9 cellular contexts compared by ENCODE assay signal in the genomic region with DNA sequence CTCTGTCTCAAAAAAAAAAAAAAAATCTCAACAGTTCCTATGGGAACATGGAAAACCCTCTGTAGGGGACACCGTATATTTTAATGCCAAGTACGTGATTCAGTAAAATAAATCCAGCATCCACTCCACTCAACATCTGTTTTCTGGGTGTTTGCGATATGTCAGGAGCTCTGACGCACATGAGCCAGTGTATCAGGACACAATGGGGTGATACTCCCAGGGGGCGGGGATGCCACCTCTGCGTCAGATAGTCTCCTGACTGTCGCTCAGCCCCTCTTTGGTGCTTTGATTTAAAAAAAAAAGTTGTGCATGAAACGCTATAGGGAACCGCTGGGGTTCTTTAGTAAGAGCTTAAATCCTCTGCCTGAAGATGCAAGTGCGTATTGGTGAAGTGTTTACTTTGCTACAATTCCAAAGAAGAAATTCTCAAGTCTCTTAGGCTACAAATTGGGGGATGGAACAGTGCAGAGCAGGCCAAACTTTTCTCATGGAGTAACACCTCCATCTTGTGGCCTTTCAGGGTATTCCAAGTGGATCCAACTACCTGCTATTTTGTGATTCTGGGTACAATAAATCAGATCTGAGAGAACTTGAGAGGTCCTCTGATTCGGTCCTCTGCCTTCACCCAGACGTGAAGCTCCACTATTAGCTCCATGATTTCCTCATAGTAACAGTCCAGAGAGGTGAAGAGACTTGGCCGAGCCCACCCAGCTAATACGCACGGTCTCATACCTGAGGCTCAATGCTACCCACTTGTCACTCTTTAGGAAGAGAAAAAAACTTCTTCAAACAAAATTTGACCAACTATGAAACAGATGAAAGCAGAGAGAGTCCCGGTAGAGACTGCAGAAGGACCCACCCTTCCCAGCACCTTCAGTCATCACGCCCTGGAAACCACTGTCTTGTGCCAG. TPM values are rescaled to one million over a fixed set of nuclear protein-coding genes. Genes with fewer than 3 reads are reported as not detected.
A peak's percentile ranks its signal among the peaks of the same experiment; 100 is the strongest.
DNase-seq lines count a peak whose midpoint lies in the region; ATAC-seq and TF ChIP-seq lines count a peak whose summit lies in the region.
"Had no signal": no experiment of that assay in that cellular context is flagged by ENCODE, and none has a peak within 500 bp of the region (broad histone marks: within the 10 kb centered on the region; RNA-seq: fewer than 3 reads in every experiment).

No MANE protein-coding gene starts in this region.

- DNase-seq in NCI-H1436 (lab: John Stamatoyannopoulos, UW) = peak; percentile 47
- no peak for DNase-seq in NCI-H1436 treated with DMSO at 0.1 percent for 48 hours (lab: John Stamatoyannopoulos, UW)
- DNase-seq in HuH-7.5 (ENCODE audit: low spot score) = peak; percentile 66
- DNase-seq in RWPE1 (ENCODE audit: low spot score) = peak; percentile 75
- DNase-seq in endothelial cell (ENCODE audit: low spot score) = peak; percentile 68
- DNase-seq in middle frontal gyrus (ENCODE audit: extremely low spot score, low spot score) = peak; percentile 69

- CTCF ChIA-PET in RWPE1 (lab: Yijun Ruan, JAX) = interaction anchor here (0.5 to 2.2 kb wide), 15 partner anchors 20 to 704 kb away, joined by 3 to 10 read pairs (median 4); no protein-coding TSS in a partner anchor

- H3K9me3 Mint-ChIP-seq in endothelial cell (ENCODE audit: unreplicated experiment) = no peaks in the 10 kb centered on the region

- TF ChIP-seq CTCF in RWPE1 (conservative IDR thresholded peaks at IDR 0.05; ENCODE audit: low read depth) (peak; percentile 90), endothelial cell (IDR thresholded peaks at IDR 0.05; ENCODE audit: unreplicated experiment) (peak; percentile 83)

- H3K4me3 Mint-ChIP-seq in endothelial cell (ENCODE audit: unreplicated experiment) = no peak overlapping the region

- no peak overlapping the region for H3K27ac ChIP-seq in RWPE1
- H3K27ac ChIP-seq: BLaER1 treated with 17β-estradiol and CSF1 and Interleukin-3, amounts not matched to agents 10 nM and 100 nM had no signal

- H3K27ac Mint-ChIP-seq in endothelial cell (ENCODE audit: unreplicated experiment) = no peak overlapping the region

- POLR2A ChIA-PET in RWPE1 (lab: Yijun Ruan, JAX; ENCODE audit: low non-redundant PET) = no interaction called here

- H3K36me3 Mint-ChIP-seq in endothelial cell (ENCODE audit: low read depth, unreplicated experiment) = no peaks in the 10 kb centered on the region

- ATAC-seq in GM19463 (IDR thresholded peaks at IDR 0.05; ENCODE audit: unreplicated experiment) (no peak), GM21717 (IDR thresholded peaks at IDR 0.05; ENCODE audit: unreplicated experiment) (no peak)

- H3K4me1 Mint-ChIP-seq in endothelial cell (ENCODE audit: unreplicated experiment) = peaks cover 6% of the 10 kb centered on the region

- H3K27me3 Mint-ChIP-seq in endothelial cell (ENCODE audit: unreplicated experiment) = peaks cover 2% of the 10 kb centered on the region

RNA-seq across cellular contexts. Expression of gene NR2E3, which starts 9.3 kb away (rescaled TPM):
- not detected for total RNA-seq in endothelial cell (ENCODE audit: unreplicated experiment)
